18 cellular contexts compared by ENCODE assay signal in genomic region chr5:40292006-40292405, GRCh38.
A peak's percentile ranks its signal among the peaks of the same experiment; 100 is the strongest.
DNase-seq lines count a peak whose midpoint lies in the region; ATAC-seq and TF ChIP-seq lines count a peak whose summit lies in the region.
"Had no signal": no experiment of that assay in that cellular context is flagged by ENCODE, and none has a peak within 500 bp of the region (broad histone marks: within the 10 kb centered on the region; RNA-seq: fewer than 3 reads in every experiment).

No MANE protein-coding gene starts in this region.

- H3K79me2 ChIP-seq in mesendoderm (ENCODE audit: control insufficient read depth, insufficient read depth, low read length): no peaks in the 10 kb centered on the region

- ATAC-seq in activated CD8-positive, alpha-beta T cell treated with anti-CD3 and anti-CD28 coated beads, Interleukin-2, amount 10 ng/mL, durations not matched to agents 7 days and 5 days: no peak
- no peak for ATAC-seq in activated CD8-positive, alpha-beta T cell treated with anti-CD3 and anti-CD28 coated beads for 36 hours
- ATAC-seq: CD8-positive, alpha-beta T cell had no signal

- no peaks in the 10 kb centered on the region for H3K27me3 ChIP-seq in mesendoderm (ENCODE audit: insufficient read depth, low read length, poor library complexity)
- H3K27me3 ChIP-seq: BLaER1 had no signal

- intact Hi-C loops in activated CD8-positive, alpha-beta T cell treated with anti-CD3 and anti-CD28 coated beads for 36 hours (cut with micrococcal nuclease): no loop called here
- intact Hi-C loops in Calu3 (cut with micrococcal nuclease; ENCODE audit: unreplicated experiment): no loop called here

- no peak overlapping the region for H3K56ac ChIP-seq in mesendoderm (ENCODE audit: low read length)

- no peak overlapping the region for H3K18ac ChIP-seq in mesendoderm (ENCODE audit: low read length)

- no peaks in the 10 kb centered on the region for H3K27me3 Mint-ChIP-seq in activated CD8-positive, alpha-beta T cell treated with anti-CD3 and anti-CD28 coated beads, Interleukin-2, amount 10 ng/mL, durations not matched to agents 7 days and 5 days (ENCODE audit: low read depth)
- H3K27me3 Mint-ChIP-seq in activated CD8-positive, alpha-beta T cell treated with anti-CD3 and anti-CD28 coated beads for 36 hours: no peaks in the 10 kb centered on the region
- H3K27me3 Mint-ChIP-seq in Calu3 (ENCODE audit: unreplicated experiment): no peaks in the 10 kb centered on the region
- H3K27me3 Mint-ChIP-seq in T-helper 2 cell treated with Interferon-gamma antibody and Interleukin-4, amounts not matched to agents 5 μg/mL and 100 μg/mL, for 36 hours (ENCODE audit: low read depth): no peaks in the 10 kb centered on the region
- H3K27me3 Mint-ChIP-seq: B cell; CD4-positive, CD25-positive, alpha-beta regulatory T cell had no signal

- no peak for DNase-seq in activated CD8-positive, alpha-beta T cell treated with anti-CD3 and anti-CD28 coated beads, Interleukin-2, amount 10 ng/mL, durations not matched to agents 7 days and 5 days
- no peak for DNase-seq in activated CD8-positive, alpha-beta T cell treated with anti-CD3 and anti-CD28 coated beads for 36 hours
- DNase-seq in Calu3 (no peak), NCI-H128 (lab: John Stamatoyannopoulos, UW; ENCODE audit: unreplicated experiment) (no peak), mesendoderm (no peak)
- DNase-seq in T-helper 2 cell treated with Interferon-gamma antibody and Interleukin-4, amounts not matched to agents 5 μg/mL and 100 μg/mL, for 36 hours (ENCODE audit: low spot score): no peak
- DNase-seq: Caco-2; CD4-positive, CD25-positive, alpha-beta regulatory T cell; CD8-positive, alpha-beta T cell; DMS 273 treated with DMSO at 0.1 percent for 48 hours; DMS79; GF-D8; H7 had no signal

- BruUV-seq in Calu3 (replicated peaks; lab: Mats Ljungman, UMichigan): no TSS peak

- no peak overlapping the region for H4K8ac ChIP-seq in mesendoderm (ENCODE audit: low read depth, low read length)

- no peak overlapping the region for H4K5ac ChIP-seq in mesendoderm (ENCODE audit: low read length)

- no peak overlapping the region for H3K9ac ChIP-seq in mesendoderm (ENCODE audit: low read length)
- H3K9ac ChIP-seq: BLaER1, GM23248 had no signal

- no peak overlapping the region for H3K4me3 ChIP-seq in mesendoderm (ENCODE audit: low read length)
- H3K4me3 ChIP-seq: BLaER1, GM23248 had no signal

- H3K79me1 ChIP-seq in mesendoderm (ENCODE audit: low read length): no peaks in the 10 kb centered on the region

- H3K27ac ChIP-seq in mesendoderm (ENCODE audit: low read depth, low read length): no peak overlapping the region
- H3K27ac ChIP-seq: 22Rv1, BLaER1, C4-2B, GM23248 had no signal

- H3K36me3 Mint-ChIP-seq in activated CD8-positive, alpha-beta T cell treated with anti-CD3 and anti-CD28 coated beads, Interleukin-2, amount 10 ng/mL, durations not matched to agents 7 days and 5 days (ENCODE audit: low read depth): peaks cover 6% of the 10 kb centered on the region
- no peaks in the 10 kb centered on the region for H3K36me3 Mint-ChIP-seq in activated CD8-positive, alpha-beta T cell treated with anti-CD3 and anti-CD28 coated beads for 36 hours (ENCODE audit: low read depth)
- no peaks in the 10 kb centered on the region for H3K36me3 Mint-ChIP-seq in Calu3 (ENCODE audit: insufficient read depth, unreplicated experiment)
- H3K36me3 Mint-ChIP-seq in T-helper 2 cell treated with Interferon-gamma antibody and Interleukin-4, amounts not matched to agents 5 μg/mL and 100 μg/mL, for 36 hours (ENCODE audit: low read depth): peaks cover 5% of the 10 kb centered on the region
- H3K36me3 Mint-ChIP-seq: CD8-positive, alpha-beta T cell had no signal

- no peak overlapping the region for H2AK5ac ChIP-seq in mesendoderm (ENCODE audit: low read length)

- no peak overlapping the region for H2BK5ac ChIP-seq in mesendoderm (ENCODE audit: low read length)

- no CpG with 5 or more reads among the region's 3 CpGs for WGBS in mesendoderm (ENCODE audit: extremely low coverage, insufficient coverage, low lambda C conversion rate)

- peaks cover 8% of the 10 kb centered on the region for H3K9me3 Mint-ChIP-seq in activated CD8-positive, alpha-beta T cell treated with anti-CD3 and anti-CD28 coated beads, Interleukin-2, amount 10 ng/mL, durations not matched to agents 7 days and 5 days (ENCODE audit: insufficient read depth)
- no peaks in the 10 kb centered on the region for H3K9me3 Mint-ChIP-seq in activated CD8-positive, alpha-beta T cell treated with anti-CD3 and anti-CD28 coated beads for 36 hours
- peaks cover 4% of the 10 kb centered on the region for H3K9me3 Mint-ChIP-seq in Calu3 (ENCODE audit: low read depth, unreplicated experiment)
- peaks cover 12% of the 10 kb centered on the region for H3K9me3 Mint-ChIP-seq in T-helper 2 cell treated with Interferon-gamma antibody and Interleukin-4, amounts not matched to agents 5 μg/mL and 100 μg/mL, for 36 hours
- H3K9me3 Mint-ChIP-seq: CD8-positive, alpha-beta T cell had no signal

- no peak overlapping the region for H3K23ac ChIP-seq in mesendoderm (ENCODE audit: low read length)

- CTCF ChIA-PET in activated CD8-positive, alpha-beta T cell treated with anti-CD3 and anti-CD28 coated beads, Interleukin-2, amount 10 ng/mL, durations not matched to agents 7 days and 5 days (lab: Charles Lee): no interaction called here
- CTCF ChIA-PET in activated CD8-positive, alpha-beta T cell treated with anti-CD3 and anti-CD28 coated beads for 36 hours (lab: Charles Lee): interaction anchor here (1.0 kb wide), 1 partner anchor 14 kb away, joined by 3 read pairs; no protein-coding TSS in a partner anchor
- CTCF ChIA-PET in Calu3 (lab: Charles Lee): no interaction called here

- H3K4ac ChIP-seq in mesendoderm (ENCODE audit: low read depth, low read length): no peak overlapping the region

- H3K36me3 ChIP-seq in mesendoderm (ENCODE audit: control insufficient read depth, insufficient read depth, low read length): no peaks in the 10 kb centered on the region
- H3K36me3 ChIP-seq: BLaER1 had no signal

- peaks cover 11% of the 10 kb centered on the region for H3K4me1 Mint-ChIP-seq in activated CD8-positive, alpha-beta T cell treated with anti-CD3 and anti-CD28 coated beads, Interleukin-2, amount 10 ng/mL, durations not matched to agents 7 days and 5 days (ENCODE audit: low read depth)
- H3K4me1 Mint-ChIP-seq in activated CD8-positive, alpha-beta T cell treated with anti-CD3 and anti-CD28 coated beads for 36 hours (ENCODE audit: low read depth): peaks cover 9% of the 10 kb centered on the region
- no peaks in the 10 kb centered on the region for H3K4me1 Mint-ChIP-seq in Calu3 (ENCODE audit: low read depth, unreplicated experiment)
- peaks cover 16% of the 10 kb centered on the region for H3K4me1 Mint-ChIP-seq in T-helper 2 cell treated with Interferon-gamma antibody and Interleukin-4, amounts not matched to agents 5 μg/mL and 100 μg/mL, for 36 hours (ENCODE audit: low read depth)
- H3K4me1 Mint-ChIP-seq: B cell; CD4-positive, CD25-positive, alpha-beta regulatory T cell had no signal

- TF ChIP-seq CTCF in activated CD8-positive, alpha-beta T cell treated with anti-CD3 and anti-CD28 coated beads for 36 hours (IDR thresholded peaks at IDR 0.05): no peak
- TF ChIP-seq CTCF in Calu3 (IDR thresholded peaks at IDR 0.05; ENCODE audit: unreplicated experiment): no peak

- H3K4me3 Mint-ChIP-seq in activated CD8-positive, alpha-beta T cell treated with anti-CD3 and anti-CD28 coated beads, Interleukin-2, amount 10 ng/mL, durations not matched to agents 7 days and 5 days: no peak overlapping the region
- H3K4me3 Mint-ChIP-seq in activated CD8-positive, alpha-beta T cell treated with anti-CD3 and anti-CD28 coated beads for 36 hours: no peak overlapping the region
- H3K4me3 Mint-ChIP-seq in Calu3 (ENCODE audit: low read depth, unreplicated experiment): no peak overlapping the region
- H3K4me3 Mint-ChIP-seq in T-helper 2 cell treated with Interferon-gamma antibody and Interleukin-4, amounts not matched to agents 5 μg/mL and 100 μg/mL, for 36 hours: no peak overlapping the region
- H3K4me3 Mint-ChIP-seq: B cell; CD8-positive, alpha-beta T cell had no signal

- H2BK15ac ChIP-seq in mesendoderm (replicated peaks; ENCODE audit: low read depth): no peak overlapping the region

- no peak overlapping the region for H3K4me2 ChIP-seq in mesendoderm (ENCODE audit: low read length)
- H3K4me2 ChIP-seq: BLaER1 had no signal

- POLR2A ChIA-PET in activated CD8-positive, alpha-beta T cell treated with anti-CD3 and anti-CD28 coated beads, Interleukin-2, amount 10 ng/mL, durations not matched to agents 7 days and 5 days (lab: Charles Lee): no interaction called here
- POLR2A ChIA-PET in activated CD8-positive, alpha-beta T cell treated with anti-CD3 and anti-CD28 coated beads for 36 hours (lab: Charles Lee): no interaction called here

- H2BK120ac ChIP-seq in mesendoderm (ENCODE audit: low read depth, low read length): no peak overlapping the region

- H3K4me1 ChIP-seq in mesendoderm (ENCODE audit: control insufficient read depth, low read depth, low read length): no peaks in the 10 kb centered on the region
- H3K4me1 ChIP-seq: BLaER1, Caco-2 had no signal

- peak overlapping the region; percentile 48 for H3K27ac Mint-ChIP-seq in activated CD8-positive, alpha-beta T cell treated with anti-CD3 and anti-CD28 coated beads, Interleukin-2, amount 10 ng/mL, durations not matched to agents 7 days and 5 days
- no peak overlapping the region for H3K27ac Mint-ChIP-seq in activated CD8-positive, alpha-beta T cell treated with anti-CD3 and anti-CD28 coated beads for 36 hours
- H3K27ac Mint-ChIP-seq in Calu3 (ENCODE audit: unreplicated experiment): peak overlapping the region; percentile 10
- H3K27ac Mint-ChIP-seq in T-helper 2 cell treated with Interferon-gamma antibody and Interleukin-4, amounts not matched to agents 5 μg/mL and 100 μg/mL, for 36 hours: peak overlapping the region; percentile 4
- H3K27ac Mint-ChIP-seq: B cell; CD8-positive, alpha-beta T cell had no signal
